In the genomic region with DNA sequence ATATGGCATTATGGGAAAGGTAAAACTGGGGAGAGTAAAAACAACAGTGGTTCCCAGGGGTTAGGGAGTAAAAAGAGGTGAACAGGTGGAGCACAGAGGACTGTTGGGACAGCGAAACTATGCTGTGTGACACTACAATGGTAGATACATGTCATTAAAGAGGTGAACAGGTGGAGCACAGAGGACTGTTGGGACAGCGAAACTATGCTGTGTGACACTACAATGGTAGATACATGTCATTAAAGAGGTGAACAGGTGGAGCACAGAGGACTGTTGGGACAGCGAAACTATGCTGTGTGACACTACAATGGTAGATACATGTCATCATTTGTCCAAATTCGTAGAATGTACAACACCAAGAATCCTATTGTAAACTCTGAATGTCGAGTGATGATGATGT, we compare ENCODE assay signal across 1 cellular context.
TF ChIP-seq lines count a peak whose summit lies in the region.
"Not testable (repeated sequence)": the region's sequence is repeated elsewhere in the genome, so short reads cannot be mapped to it uniquely, and the experiment has no call there.

No MANE protein-coding gene starts in this region.

TF ChIP-seq in K562, 482 proteins besides CTCF, POLR2A, EP300 and RAD21:
- TF ChIP-seq, protein P1, sequence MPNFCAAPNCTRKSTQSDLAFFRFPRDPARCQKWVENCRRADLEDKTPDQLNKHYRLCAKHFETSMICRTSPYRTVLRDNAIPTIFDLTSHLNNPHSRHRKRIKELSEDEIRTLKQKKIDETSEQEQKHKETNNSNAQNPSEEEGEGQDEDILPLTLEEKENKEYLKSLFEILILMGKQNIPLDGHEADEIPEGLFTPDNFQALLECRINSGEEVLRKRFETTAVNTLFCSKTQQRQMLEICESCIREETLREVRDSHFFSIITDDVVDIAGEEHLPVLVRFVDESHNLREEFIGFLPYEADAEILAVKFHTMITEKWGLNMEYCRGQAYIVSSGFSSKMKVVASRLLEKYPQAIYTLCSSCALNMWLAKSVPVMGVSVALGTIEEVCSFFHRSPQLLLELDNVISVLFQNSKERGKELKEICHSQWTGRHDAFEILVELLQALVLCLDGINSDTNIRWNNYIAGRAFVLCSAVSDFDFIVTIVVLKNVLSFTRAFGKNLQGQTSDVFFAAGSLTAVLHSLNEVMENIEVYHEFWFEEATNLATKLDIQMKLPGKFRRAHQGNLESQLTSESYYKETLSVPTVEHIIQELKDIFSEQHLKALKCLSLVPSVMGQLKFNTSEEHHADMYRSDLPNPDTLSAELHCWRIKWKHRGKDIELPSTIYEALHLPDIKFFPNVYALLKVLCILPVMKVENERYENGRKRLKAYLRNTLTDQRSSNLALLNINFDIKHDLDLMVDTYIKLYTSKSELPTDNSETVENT (CRISPR knock-in tag; IDR thresholded peaks at IDR 0.05): peak; percentile 89
- TF ChIP-seq KDM2B (CRISPR knock-in tag; IDR thresholded peaks at IDR 0.05): 0 out of 2 replicates have a peak, but pooled peaks have one; percentile 26
- TF ChIP-seq NR4A1, ID3 (CRISPR knock-in tag; IDR thresholded peaks at IDR 0.05): not testable (repeated sequence)
- TF ChIP-seq NR4A1 (tag; IDR thresholded peaks at IDR 0.05): 0 out of 2 replicates have a peak, but pooled peaks have one; percentile 35
- TF ChIP-seq KLF13 (tag; IDR thresholded peaks at IDR 0.05; ENCODE audit: borderline replicate concordance, low read depth): 0 out of 2 replicates have a peak, but pooled peaks have one; percentile 38
- peak; percentile 45; the same call in 1 of the 2 replicates for TF ChIP-seq ID3 (tag; IDR thresholded peaks at IDR 0.05)
- peak; percentile 26; the same call in 1 of the 2 replicates for TF ChIP-seq PPARD (CRISPR knock-in tag; IDR thresholded peaks at IDR 0.05)
